13 cellular contexts compared by ENCODE assay signal in the genomic region with DNA sequence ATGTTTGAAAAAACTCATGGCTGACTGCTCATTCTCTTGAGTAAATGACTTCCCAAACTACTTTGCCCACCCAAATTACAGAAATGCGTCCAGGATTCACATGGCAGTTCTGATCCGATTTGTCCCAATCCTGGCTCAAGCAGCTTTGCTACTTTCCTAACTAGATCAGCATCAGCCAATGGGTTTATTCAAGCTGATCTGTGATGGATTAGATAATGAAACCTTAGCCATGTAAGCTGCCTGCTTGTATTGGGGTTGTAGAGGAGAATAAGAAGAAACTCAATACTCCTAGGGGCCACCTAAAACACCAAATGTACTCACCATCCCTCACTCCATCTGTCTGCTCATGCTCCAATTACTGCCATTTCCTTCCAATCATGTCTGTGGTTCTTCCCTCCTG. TPM values are rescaled to one million over a fixed set of nuclear protein-coding genes. Genes with fewer than 3 reads are reported as not detected.
A peak's percentile ranks its signal among the peaks of the same experiment; 100 is the strongest.
DNase-seq lines count a peak whose midpoint lies in the region; ATAC-seq, FAIRE-seq and TF ChIP-seq lines count a peak whose summit lies in the region.
"Had no signal": no experiment of that assay in that cellular context is flagged by ENCODE, and none has a peak within 500 bp of the region (broad histone marks: within the 10 kb centered on the region; RNA-seq: fewer than 3 reads in every experiment).

No MANE protein-coding gene starts in this region.

- no peak for ATAC-seq in GM21619 (IDR thresholded peaks at IDR 0.05; ENCODE audit: unreplicated experiment)
- ATAC-seq: right lobe of liver had no signal

- H3K4me3 ChIP-seq in SJSA1 (no peak overlapping the region), subcutaneous abdominal adipose tissue (ENCODE audit: low read depth in 1 of 5, low read length in 5 of 5) (no peak overlapping the region)
- H3K4me3 ChIP-seq: dorsolateral prefrontal cortex, right lobe of liver had no signal

- peak overlapping the region in 1 of 5 donors; percentile 25 for H3K9ac ChIP-seq in subcutaneous abdominal adipose tissue (ENCODE audit: low read length in 5 of 5)

- DNase-seq in HFFc6, result no peak
- no peak for DNase-seq in SJSA1 (ENCODE audit: low read depth in 1 of 2, low spot score in 2 of 2)
- peak; percentile 22 for DNase-seq in iris pigment epithelial cell (ENCODE audit: low read depth)
- no peak for DNase-seq in activated gamma-delta T cell (lab: John Stamatoyannopoulos, UW)
- DNase-seq in GM13976 (ENCODE audit: low spot score), result no peak
- DNase-seq in urothelium cell line (ENCODE audit: low spot score), result no peak
- DNase-seq: activated CD4-positive, CD25-positive, alpha-beta regulatory T cell treated with anti-CD3 and anti-CD28 coated beads, Interleukin-2, amount 50 U/mL, for 72 hours; dorsolateral prefrontal cortex; head of caudate nucleus; NCI-H748 treated with DMSO at 0.1 percent for 48 hours; right lobe of liver had no signal

- no peaks in the 10 kb centered on the region for H3K27me3 Mint-ChIP-seq in HFFc6 (ENCODE audit: insufficient read depth)

- H3K4me1 Mint-ChIP-seq in HFFc6 (ENCODE audit: low read depth), result peaks cover 78% of the 10 kb centered on the region

- TF ChIP-seq CTCF in HFFc6 (IDR thresholded peaks at IDR 0.05) (no peak), GM13976 (IDR thresholded peaks at IDR 0.05; ENCODE audit: borderline replicate concordance, control extremely low read depth, extremely low read depth, insufficient read depth, missing control alignments) (no peak)

- in situ Hi-C loops in GM13976 (cut with MboI; ENCODE audit: low sequenced_read_pairs, unreplicated experiment), result no loop called here

- H3K36me3 ChIP-seq in SJSA1 (peaks cover 33% of the 10 kb centered on the region), subcutaneous abdominal adipose tissue (ENCODE audit: control insufficient read depth in 5 of 5, insufficient read depth in 5 of 5, low read length in 5 of 5) (peaks cover 0 to 2% (median 0%) of the 10 kb centered on the region in 5 donors)
- H3K36me3 ChIP-seq: right lobe of liver had no signal

- peak overlapping the region; percentile 26 for H3K27ac ChIP-seq in SJSA1
- peak overlapping the region; percentile 13 for H3K27ac ChIP-seq in subcutaneous abdominal adipose tissue (ENCODE audit: low read depth, low read length)

- H3K4me1 ChIP-seq in SJSA1 (replicated peaks) (peaks cover 27% of the 10 kb centered on the region), subcutaneous abdominal adipose tissue (ENCODE audit: control insufficient read depth in 5 of 5, insufficient read depth in 5 of 5, low read length in 5 of 5) (peaks cover under 1 to 40% (median 21%) of the 10 kb centered on the region in 5 donors)

- H3K9me3 ChIP-seq in SJSA1 (replicated peaks) (no peaks in the 10 kb centered on the region), subcutaneous abdominal adipose tissue (ENCODE audit: control insufficient read depth in 5 of 5, low read length in 5 of 5) (no peaks in the 10 kb centered on the region)
- H3K9me3 ChIP-seq: right lobe of liver had no signal

- no peaks in the 10 kb centered on the region for H3K9me3 Mint-ChIP-seq in HFFc6

- no peaks in the 10 kb centered on the region for H3K27me3 ChIP-seq in SJSA1 (replicated peaks)
- H3K27me3 ChIP-seq in subcutaneous abdominal adipose tissue (ENCODE audit: control insufficient read depth in 5 of 5, insufficient read depth in 4 of 5, low read length in 5 of 5), result no peaks in the 10 kb centered on the region
- H3K27me3 ChIP-seq: dorsolateral prefrontal cortex, right lobe of liver had no signal

- FAIRE-seq in urothelium cell line (lab: Jason Lieb, UNC), result no peak

- H3K27ac Mint-ChIP-seq in HFFc6, result peak overlapping the region; percentile 75

- peaks cover 28% of the 10 kb centered on the region for H3K36me3 Mint-ChIP-seq in HFFc6 (ENCODE audit: low read depth)

- peak overlapping the region; percentile 57 for H3K4me3 Mint-ChIP-seq in HFFc6

RNA-seq across cellular contexts. Expression of a gene that starts 7.0 kb away (rescaled TPM):
- 100 to 1,000 TPM; 139 to 165 (median 155) TPM for total RNA-seq in HFFc6 (2021; fragmentation: NEBNext Ultra II Directional; extraction: Animal tissue kit (Norgen Biotek cat#: 25700))
- 92.3 and 144 TPM in 2 replicates for total RNA-seq in SJSA1 (2014; rRNA removed; shearing (Covaris generic))
